ENCODE assay signal across 21 cellular contexts in genomic region chr12:8113117-8113516, GRCh38. TPM values are rescaled to one million over a fixed set of nuclear protein-coding genes. Genes with fewer than 3 reads are reported as not detected.
"Had no signal": no experiment of that assay in that cellular context is flagged by ENCODE, and none has a peak within 500 bp of the region (broad histone marks: within the 10 kb centered on the region; RNA-seq: fewer than 3 reads in every experiment).

No MANE protein-coding gene starts in this region.

RNA-seq across cellular contexts. Expression of gene ZNF705A, which starts 43.7 kb away (rescaled TPM):
- total RNA-seq: activated naive CD4-positive, alpha-beta T cell treated with anti-CD3 and anti-CD28 coated beads for 36 hours; activated naive CD4-positive, alpha-beta T cell treated with anti-CD3 and anti-CD28 coated beads, Interleukin-2, amount 50 U/mL, for 72 hours; activated naive CD8-positive, alpha-beta T cell treated with anti-CD3 and anti-CD28 coated beads for 36 hours; activated naive CD8-positive, alpha-beta T cell treated with anti-CD3 and anti-CD28 coated beads, Interleukin-2, amount 10 ng/mL, durations not matched to agents 7 days and 5 days; activated T-cell treated with anti-CD3 and anti-CD28 coated beads, Interleukin-2, amount 50 U/mL, for 4 hours; activated T-cell treated with anti-CD3 and anti-CD28 coated beads, Interleukin-2, amount 50 U/mL, for 72 hours; activated T-helper 1 cell treated with anti-CD3 and anti-CD28 coated beads, Interleukin-12 subunit alpha, Interleukin-12 subunit beta, Interleukin-2, Interleukin-4 antibody, amounts not matched to agents 30 ng/mL and 10 ng/mL and 1 ng/mL, durations not matched to agents 14 hours and 24 hours and 36 hours; activated T-helper 17 cell treated with anti-CD3 and anti-CD28 coated beads, Interleukin-2, amount 50 U/mL, for 72 hours; activated T-helper 2 cell treated with anti-CD3 and anti-CD28 coated beads, Interferon-gamma antibody, Interleukin-2, Interleukin-4, amounts not matched to agents 10 μg/mL and 5 μg/mL and 100 μg/mL, durations not matched to agents 14 hours and 24 hours and 36 hours; adrenal gland; aorta; ascending aorta; astrocyte; body of pancreas; breast epithelium; bronchial epithelial cell; cardiac muscle cell; cardiac septum; cerebellum; chondrocyte had no signal
- polyA plus RNA-seq: adipose tissue, adrenal gland, aorta, cardiac muscle cell had no signal

RNA-seq across cellular contexts. Expression of gene C3AR1, which starts 47.0 kb away (rescaled TPM):
- total RNA-seq: bronchial epithelial cell, cardiac muscle cell had no signal
- polyA plus RNA-seq: cardiac muscle cell had no signal
